In the genomic region with DNA sequence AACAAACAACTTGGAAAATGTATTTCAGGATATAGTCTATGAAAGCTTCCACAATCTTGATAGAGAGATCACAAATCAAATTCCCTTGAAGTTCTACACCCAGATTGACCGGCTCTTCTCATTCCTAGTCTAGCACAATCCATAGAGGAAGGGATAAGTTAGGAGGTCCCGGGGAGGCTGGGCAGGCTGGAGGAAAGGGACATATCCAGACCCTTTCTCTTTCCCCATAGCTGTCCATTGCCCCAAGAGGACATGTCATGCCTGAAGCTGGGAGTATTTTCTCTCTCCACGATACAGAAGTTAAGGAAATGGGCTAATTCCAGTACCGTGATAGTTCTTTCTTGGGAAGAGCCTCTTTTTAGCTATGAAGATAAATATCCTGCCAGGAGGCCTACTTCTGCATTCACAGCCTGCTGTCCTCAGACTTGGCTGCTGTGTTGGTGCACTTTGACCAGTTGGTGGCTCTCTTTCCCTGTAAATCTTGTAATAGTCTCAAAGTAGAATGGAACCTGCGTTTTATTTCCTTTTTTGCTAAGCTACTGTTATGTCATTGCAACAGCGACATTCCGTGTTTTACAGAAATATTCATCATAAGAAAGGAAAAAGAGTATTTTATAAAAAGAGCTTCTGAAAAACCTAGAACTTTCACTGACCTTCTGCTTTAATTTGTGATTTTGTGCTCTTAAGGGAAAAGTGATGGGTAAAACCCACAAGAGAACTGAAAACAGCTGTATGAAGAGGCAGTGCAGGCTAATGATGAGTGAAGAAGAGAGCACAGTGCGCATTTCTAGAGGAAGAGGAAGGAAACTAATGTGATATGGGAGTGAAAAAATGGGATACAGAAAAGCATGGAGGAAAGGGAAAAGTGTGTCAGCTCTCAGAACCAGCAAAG, we compare ENCODE assay signal across 8 cellular contexts. TPM values are rescaled to one million over a fixed set of nuclear protein-coding genes. Genes with fewer than 3 reads are reported as not detected.
DNase-seq lines count a peak whose midpoint lies in the region; ATAC-seq and TF ChIP-seq lines count a peak whose summit lies in the region.
"Not testable (repeated sequence)": the region's sequence is repeated elsewhere in the genome, so short reads cannot be mapped to it uniquely, and the experiment has no call there.

No MANE protein-coding gene starts in this region.

- CTCF ChIA-PET in T-cell (lab: Charles Lee) = interaction anchor here (0.6 to 1.8 kb wide), 17 partner anchors 13 to 863 kb away, joined by 3 to 7 read pairs (median 3); no protein-coding TSS in a partner anchor

- H3K27me3 ChIP-seq in kidney epithelial cell (ENCODE audit: control insufficient read depth, insufficient read depth, low read length) = not testable (repeated sequence)

- peak; percentile 5 for DNase-seq in DMS79 (lab: John Stamatoyannopoulos, UW)
- DNase-seq in NCI-H146 treated with DMSO at 0.1 percent for 48 hours (lab: John Stamatoyannopoulos, UW; ENCODE audit: unreplicated experiment) = peak; percentile 10
- peak in 13 of 34 experiments; percentile 4 to 20 (median 13) for DNase-seq in T-cell
- DNase-seq in cerebellum (ENCODE audit: low spot score) = peak; percentile 5
- DNase-seq in kidney epithelial cell (ENCODE audit: low read depth); stimulated activated naive B cell treated with anti-CD40 and anti-IgM and Interleukin-4, amounts not matched to agents 10 μg/mL and 1 μg/mL and 100 μg/mL, for 72 hours: not testable (repeated sequence)

- H3K4me1 Mint-ChIP-seq in T-cell = peaks cover 11 to 15% (median 11%) of the 10 kb centered on the region in 3 donors
- H3K4me1 Mint-ChIP-seq in stimulated activated naive B cell treated with anti-CD40 and anti-IgM and Interleukin-4, amounts not matched to agents 10 μg/mL and 1 μg/mL and 100 μg/mL, for 72 hours = peaks cover 10 to 15% of the 10 kb centered on the region in 2 donors

- H3K9me3 Mint-ChIP-seq in T-cell; stimulated activated naive B cell treated with anti-CD40 and anti-IgM and Interleukin-4, amounts not matched to agents 10 μg/mL and 1 μg/mL and 100 μg/mL, for 72 hours: not testable (repeated sequence)

- H3K27ac Mint-ChIP-seq in T-cell = peak overlapping the region; percentile 24 to 59
- H3K27ac Mint-ChIP-seq in stimulated activated naive B cell treated with anti-CD40 and anti-IgM and Interleukin-4, amounts not matched to agents 10 μg/mL and 1 μg/mL and 100 μg/mL, for 72 hours = not testable (repeated sequence)

- H3K4me3 ChIP-seq in kidney epithelial cell (ENCODE audit: low read depth, low read length) = not testable (repeated sequence)

- not testable (repeated sequence) for H3K36me3 Mint-ChIP-seq in T-cell; stimulated activated naive B cell treated with anti-CD40 and anti-IgM and Interleukin-4, amounts not matched to agents 10 μg/mL and 1 μg/mL and 100 μg/mL, for 72 hours

- H3K27me3 Mint-ChIP-seq in T-cell = not testable (repeated sequence)
- peaks cover 7 to 15% of the 10 kb centered on the region in 2 donors for H3K27me3 Mint-ChIP-seq in stimulated activated naive B cell treated with anti-CD40 and anti-IgM and Interleukin-4, amounts not matched to agents 10 μg/mL and 1 μg/mL and 100 μg/mL, for 72 hours

- H3K36me3 ChIP-seq in kidney epithelial cell (ENCODE audit: control insufficient read depth, insufficient read depth, low read length) = not testable (repeated sequence)

- POLR2A ChIA-PET in T-cell (lab: Charles Lee) = interaction anchor here in 1 of 2 donors (0.6 kb wide), 1 partner anchor 1169 kb away, joined by 3 read pairs; no protein-coding TSS in a partner anchor

- peak overlapping the region; percentile 25 to 63 (median 50) for H3K4me3 Mint-ChIP-seq in T-cell
- H3K4me3 Mint-ChIP-seq in stimulated activated naive B cell treated with anti-CD40 and anti-IgM and Interleukin-4, amounts not matched to agents 10 μg/mL and 1 μg/mL and 100 μg/mL, for 72 hours = not testable (repeated sequence)

- peak; percentile 64 for TF ChIP-seq CTCF in kidney epithelial cell (IDR thresholded peaks at IDR 0.05; ENCODE audit: insufficient read depth, low read length, poor library complexity, severe bottlenecking)

- peak; percentile 80 for ATAC-seq in GM19452 (IDR thresholded peaks at IDR 0.05; ENCODE audit: unreplicated experiment)
- peak; percentile 68 for ATAC-seq in HG03066 (IDR thresholded peaks at IDR 0.05; ENCODE audit: low read depth, unreplicated experiment)
- ATAC-seq in T-cell (replicated peaks in 1 of 4) = peak; percentile 67 to 88 (median 76)
- ATAC-seq in stimulated activated naive B cell treated with anti-CD40 and anti-IgM and Interleukin-4, amounts not matched to agents 10 μg/mL and 1 μg/mL and 100 μg/mL, for 72 hours (replicated peaks) = peak; percentile 90 to 93

RNA-seq across cellular contexts. Expression of gene IFNA14, which starts 4.1 kb away (rescaled TPM):
- total RNA-seq in T-cell (not detected), cerebellum (not detected), kidney epithelial cell (not detected in 2 replicates)

RNA-seq across cellular contexts. Expression of gene IFNA17, which starts 7.7 kb away (rescaled TPM):
- not detected for total RNA-seq in T-cell
- not detected for total RNA-seq in cerebellum
- total RNA-seq in kidney epithelial cell = not detected in 2 replicates

RNA-seq across cellular contexts. Expression of gene IFNA16, which starts 18.6 kb away (rescaled TPM):
- total RNA-seq in T-cell = not detected
- total RNA-seq in cerebellum = not detected
- not detected in 2 replicates for total RNA-seq in kidney epithelial cell

RNA-seq across cellular contexts. Expression of gene IFNA10, which starts 28.8 kb away (rescaled TPM):
- total RNA-seq in T-cell = not detected
- not detected for total RNA-seq in cerebellum
- total RNA-seq in kidney epithelial cell = not detected in 2 replicates

RNA-seq across cellular contexts. Expression of gene IFNA7, which starts 33.7 kb away (rescaled TPM):
- not detected for total RNA-seq in T-cell
- not detected for total RNA-seq in cerebellum
- not detected in 2 replicates for total RNA-seq in kidney epithelial cell
